In the genomic region with DNA sequence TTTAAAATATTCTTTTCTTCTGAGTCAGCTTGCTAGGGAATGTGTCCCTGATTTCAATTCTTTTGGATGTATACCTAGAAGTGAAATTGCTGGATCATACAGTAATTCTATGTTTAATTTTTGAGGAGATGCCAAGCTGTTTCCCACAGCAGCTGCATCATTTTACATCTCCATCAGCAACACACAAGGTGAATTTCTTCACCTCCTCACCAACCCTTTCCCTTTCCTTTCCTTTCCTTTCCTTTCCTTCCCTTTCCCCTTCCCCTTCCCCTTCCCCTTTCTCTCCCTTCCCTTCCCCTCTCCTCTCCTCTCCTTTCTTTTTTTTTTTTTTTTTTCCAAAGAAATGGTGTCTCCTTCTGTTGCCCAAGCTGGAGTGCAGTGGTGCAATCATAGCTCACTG, we compare ENCODE assay signal across 41 cellular contexts.
"Had no signal": no experiment of that assay in that cellular context is flagged by ENCODE, and none has a peak within 500 bp of the region (broad histone marks: within the 10 kb centered on the region; RNA-seq: fewer than 3 reads in every experiment).

No MANE protein-coding gene starts in this region.

- H3K4me1 ChIP-seq: adrenal gland, ascending aorta, body of pancreas, breast epithelium had no signal

- DNase-seq: activated effector memory CD4-positive, alpha-beta T cell treated with anti-CD3 and anti-CD28 coated beads, Interleukin-2, amount 50 U/mL, for 16 hours; activated effector memory CD4-positive, alpha-beta T cell treated with Interleukin-2 at 50 U/mL for 16 hours; activated gamma-delta T cell; activated gamma-delta T cell treated with Interleukin-2 at 50 U/mL for 16 hours; activated naive CD4-positive, alpha-beta T cell; activated naive CD4-positive, alpha-beta T cell treated with anti-CD3 and anti-CD28 coated beads for 36 hours; activated naive CD4-positive, alpha-beta T cell treated with anti-CD3 and anti-CD28 coated beads, Interleukin-2, amount 10 ng/mL, durations not matched to agents 7 days and 5 days; activated naive CD4-positive, alpha-beta T cell treated with anti-CD3 and anti-CD28 coated beads, Interleukin-2, amount 50 U/mL, for 16 hours; activated naive CD4-positive, alpha-beta T cell treated with Interleukin-2 at 50 U/mL for 16 hours; activated naive CD8-positive, alpha-beta T cell treated with anti-CD3 and anti-CD28 coated beads for 36 hours; activated naive CD8-positive, alpha-beta T cell treated with anti-CD3 and anti-CD28 coated beads, Interleukin-2, amount 10 ng/mL, durations not matched to agents 7 days and 5 days; activated naive CD8-positive, alpha-beta T cell treated with anti-CD3 and anti-CD28 coated beads, Interleukin-2, amount 50 U/mL, for 24 hours; activated T-cell treated with anti-CD3 and anti-CD28 coated beads for 4 hours; activated T-cell treated with anti-CD3 and anti-CD28 coated beads, Interleukin-2, amount 50 U/mL, for 1 hour; activated T-cell treated with anti-CD3 and anti-CD28 coated beads, Interleukin-2, amount 50 U/mL, for 24 hours; activated T-cell treated with anti-CD3 and anti-CD28 coated beads, Interleukin-2, amount 50 U/mL, for 4 hours; activated T-cell treated with anti-CD3 and anti-CD28 coated beads, Interleukin-2, amount 50 U/mL, for 48 hours; activated T-cell treated with anti-CD3 and anti-CD28 coated beads, Interleukin-2, amount 50 U/mL, for 72 hours; adrenal gland; amniotic stem cell; amygdala; anterior cingulate cortex; aorta; body of pancreas; brain microvascular endothelial cell; caudate nucleus; central memory CD4-positive, alpha-beta T cell; cerebellar nuclear complex had no signal

- H3K9me3 ChIP-seq: body of pancreas had no signal

- H3K27ac Mint-ChIP-seq: activated naive CD4-positive, alpha-beta T cell treated with anti-CD3 and anti-CD28 coated beads for 36 hours; activated naive CD4-positive, alpha-beta T cell treated with anti-CD3 and anti-CD28 coated beads, Interleukin-2, amount 10 ng/mL, durations not matched to agents 7 days and 5 days; activated naive CD4-positive, alpha-beta T cell treated with anti-CD3 and anti-CD28 coated beads, Interleukin-2, amount 50 U/mL, for 24 hours; activated naive CD4-positive, alpha-beta T cell treated with anti-CD3 and anti-CD28 coated beads, Interleukin-2, amount 50 U/mL, for 72 hours; activated naive CD8-positive, alpha-beta T cell; activated naive CD8-positive, alpha-beta T cell treated with anti-CD3 and anti-CD28 coated beads for 36 hours; activated naive CD8-positive, alpha-beta T cell treated with anti-CD3 and anti-CD28 coated beads, Interleukin-2, amount 10 ng/mL, durations not matched to agents 7 days and 5 days; activated naive CD8-positive, alpha-beta T cell treated with anti-CD3 and anti-CD28 coated beads, Interleukin-2, amount 50 U/mL, for 24 hours; activated T-cell treated with anti-CD3 and anti-CD28 coated beads, Interleukin-2, amount 50 U/mL, for 24 hours; activated T-cell treated with anti-CD3 and anti-CD28 coated beads, Interleukin-2, amount 50 U/mL, for 72 hours; activated T-helper 1 cell treated with anti-CD3 and anti-CD28 coated beads, Interleukin-12 subunit alpha, Interleukin-12 subunit beta, Interleukin-2, Interleukin-4 antibody, amounts not matched to agents 30 ng/mL and 10 ng/mL and 1 ng/mL, durations not matched to agents 14 hours and 24 hours and 36 hours; activated T-helper 17 cell treated with anti-CD3 and anti-CD28 coated beads, Interleukin-2, amount 50 U/mL, for 72 hours; activated T-helper 2 cell treated with anti-CD3 and anti-CD28 coated beads, Interferon-gamma antibody, Interleukin-2, Interleukin-4, amounts not matched to agents 10 μg/mL and 5 μg/mL and 100 μg/mL, durations not matched to agents 14 hours and 24 hours and 36 hours; brain had no signal

- H3K4me3 Mint-ChIP-seq: activated naive CD4-positive, alpha-beta T cell treated with anti-CD3 and anti-CD28 coated beads for 36 hours; activated naive CD4-positive, alpha-beta T cell treated with anti-CD3 and anti-CD28 coated beads, Interleukin-2, amount 10 ng/mL, durations not matched to agents 7 days and 5 days; activated naive CD4-positive, alpha-beta T cell treated with anti-CD3 and anti-CD28 coated beads, Interleukin-2, amount 50 U/mL, for 24 hours; activated naive CD8-positive, alpha-beta T cell; activated naive CD8-positive, alpha-beta T cell treated with anti-CD3 and anti-CD28 coated beads for 36 hours; activated naive CD8-positive, alpha-beta T cell treated with anti-CD3 and anti-CD28 coated beads, Interleukin-2, amount 10 ng/mL, durations not matched to agents 7 days and 5 days; activated naive CD8-positive, alpha-beta T cell treated with anti-CD3 and anti-CD28 coated beads, Interleukin-2, amount 50 U/mL, for 24 hours; activated T-cell treated with anti-CD3 and anti-CD28 coated beads, Interleukin-2, amount 50 U/mL, for 24 hours; activated T-cell treated with anti-CD3 and anti-CD28 coated beads, Interleukin-2, amount 50 U/mL, for 4 hours; activated T-cell treated with anti-CD3 and anti-CD28 coated beads, Interleukin-2, amount 50 U/mL, for 72 hours; activated T-helper 1 cell treated with anti-CD3 and anti-CD28 coated beads, Interleukin-12 subunit alpha, Interleukin-12 subunit beta, Interleukin-2, Interleukin-4 antibody, amounts not matched to agents 30 ng/mL and 10 ng/mL and 1 ng/mL, durations not matched to agents 14 hours and 24 hours and 36 hours; activated T-helper 17 cell treated with anti-CD3 and anti-CD28 coated beads, Interleukin-2, amount 50 U/mL, for 72 hours; brain; central memory CD8-positive, alpha-beta T cell had no signal

- H3K27me3 Mint-ChIP-seq: activated naive CD8-positive, alpha-beta T cell treated with anti-CD3 and anti-CD28 coated beads for 36 hours; activated T-cell treated with anti-CD3 and anti-CD28 coated beads, Interleukin-2, amount 50 U/mL, for 24 hours had no signal

- H3K36me3 ChIP-seq: adrenal gland, ascending aorta, brain microvascular endothelial cell, breast epithelium, cardiac muscle cell had no signal

- H3K27ac ChIP-seq: adrenal gland, ascending aorta, body of pancreas, brain microvascular endothelial cell, breast epithelium, cardiac muscle cell had no signal

- FAIRE-seq: astrocyte, bronchial epithelial cell had no signal

- H3K36me3 Mint-ChIP-seq: activated naive CD4-positive, alpha-beta T cell treated with anti-CD3 and anti-CD28 coated beads, Interleukin-2, amount 10 ng/mL, durations not matched to agents 7 days and 5 days; brain had no signal

- H3K4me3 ChIP-seq: adrenal gland, ascending aorta, body of pancreas, breast epithelium, cardiac muscle cell had no signal

- ATAC-seq: activated naive CD4-positive, alpha-beta T cell treated with anti-CD3 and anti-CD28 coated beads, Interleukin-2, amount 50 U/mL, for 72 hours; activated naive CD8-positive, alpha-beta T cell treated with anti-CD3 and anti-CD28 coated beads, Interleukin-2, amount 50 U/mL, for 24 hours; activated T-cell treated with anti-CD3 and anti-CD28 coated beads, Interleukin-2, amount 50 U/mL, for 4 hours; activated T-cell treated with anti-CD3 and anti-CD28 coated beads, Interleukin-2, amount 50 U/mL, for 72 hours; activated T-helper 17 cell treated with anti-CD3 and anti-CD28 coated beads, Interleukin-2, amount 50 U/mL, for 72 hours; body of pancreas had no signal

- H3K27me3 ChIP-seq: adrenal gland, ascending aorta, body of pancreas, brain microvascular endothelial cell, breast epithelium, cardiac muscle cell had no signal

- H3K4me1 Mint-ChIP-seq: activated naive CD4-positive, alpha-beta T cell treated with anti-CD3 and anti-CD28 coated beads, Interleukin-2, amount 10 ng/mL, durations not matched to agents 7 days and 5 days; activated naive CD4-positive, alpha-beta T cell treated with anti-CD3 and anti-CD28 coated beads, Interleukin-2, amount 50 U/mL, for 24 hours; activated naive CD8-positive, alpha-beta T cell treated with anti-CD3 and anti-CD28 coated beads for 36 hours; activated naive CD8-positive, alpha-beta T cell treated with anti-CD3 and anti-CD28 coated beads, Interleukin-2, amount 10 ng/mL, durations not matched to agents 7 days and 5 days; activated naive CD8-positive, alpha-beta T cell treated with anti-CD3 and anti-CD28 coated beads, Interleukin-2, amount 50 U/mL, for 24 hours; activated T-helper 17 cell treated with anti-CD3 and anti-CD28 coated beads, Interleukin-2, amount 50 U/mL, for 72 hours; brain; central memory CD8-positive, alpha-beta T cell had no signal
